In the genomic region with DNA sequence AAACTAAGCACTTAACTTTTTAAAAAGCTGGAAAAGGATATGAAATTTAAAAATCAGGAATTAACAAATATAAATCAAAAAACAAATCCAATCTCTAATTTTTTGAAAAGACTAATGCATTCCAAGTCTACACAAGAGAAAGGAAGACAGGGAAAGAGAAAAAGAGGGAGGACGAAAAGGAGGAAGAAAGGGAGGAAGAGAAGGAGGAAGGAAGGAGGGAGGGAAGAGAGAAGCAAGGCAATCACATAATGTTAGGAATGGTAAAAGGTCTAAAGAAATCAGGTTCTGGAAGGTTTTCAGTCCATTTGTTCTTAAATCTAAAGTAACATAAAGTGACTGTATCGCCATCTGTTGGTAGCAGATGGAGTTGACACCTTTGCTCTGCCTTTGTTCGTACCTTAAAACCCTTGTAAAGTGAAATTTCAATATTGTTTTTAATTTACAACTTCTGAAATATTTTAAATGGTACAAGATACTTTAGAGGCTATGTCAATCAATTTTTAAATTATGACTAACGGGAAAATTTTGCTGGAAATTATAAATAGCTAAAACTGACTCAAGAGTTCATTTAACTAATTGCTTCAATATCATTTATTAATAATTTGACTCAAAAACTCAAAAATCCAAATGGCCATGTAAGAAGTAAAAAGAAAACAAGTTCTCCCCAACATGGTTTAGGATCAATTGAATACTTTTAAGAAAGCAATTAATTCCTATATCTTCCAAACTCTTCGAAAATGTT, we compare ENCODE assay signal across 9 cellular contexts. TPM values are rescaled to one million over a fixed set of nuclear protein-coding genes. Genes with fewer than 3 reads are reported as not detected.
DNase-seq lines count a peak whose midpoint lies in the region; ATAC-seq and TF ChIP-seq lines count a peak whose summit lies in the region.
"Had no signal": no experiment of that assay in that cellular context is flagged by ENCODE, and none has a peak within 500 bp of the region (broad histone marks: within the 10 kb centered on the region; RNA-seq: fewer than 3 reads in every experiment).

No MANE protein-coding gene starts in this region.

- ATAC-seq in GM19467 (IDR thresholded peaks at IDR 0.05; ENCODE audit: unreplicated experiment) = no peak
- no peak for ATAC-seq in GM18909 (IDR thresholded peaks at IDR 0.05; ENCODE audit: poor library complexity, unreplicated experiment)
- ATAC-seq: naive thymus-derived CD8-positive, alpha-beta T cell had no signal

- no peaks in the 10 kb centered on the region for H3K9me3 ChIP-seq in suprapubic skin

- no peak for TF ChIP-seq POLR2A in suprapubic skin (IDR thresholded peaks at IDR 0.05)

- peaks cover 14% of the 10 kb centered on the region for H3K27me3 Mint-ChIP-seq in activated naive CD4-positive, alpha-beta T cell treated with anti-CD3 and anti-CD28 coated beads, Interleukin-2, amount 10 ng/mL, durations not matched to agents 7 days and 5 days

- H3K4me1 Mint-ChIP-seq in activated naive CD4-positive, alpha-beta T cell treated with anti-CD3 and anti-CD28 coated beads, Interleukin-2, amount 10 ng/mL, durations not matched to agents 7 days and 5 days = no peaks in the 10 kb centered on the region
- H3K4me1 Mint-ChIP-seq: naive thymus-derived CD8-positive, alpha-beta T cell had no signal

- H3K27ac ChIP-seq in suprapubic skin = no peak overlapping the region

- peak; percentile 25 to 49 for DNase-seq in AML-193 (lab: John Stamatoyannopoulos, UW)
- DNase-seq in GM10266 (ENCODE audit: extremely low spot score) = peak; percentile 45
- DNase-seq in NCI-H2227 (lab: John Stamatoyannopoulos, UW; ENCODE audit: unreplicated experiment) = peak; percentile 55
- DNase-seq in activated naive CD4-positive, alpha-beta T cell treated with anti-CD3 and anti-CD28 coated beads, Interleukin-2, amount 10 ng/mL, durations not matched to agents 7 days and 5 days = peak; percentile 60
- DNase-seq in iris pigment epithelial cell (ENCODE audit: low read depth) = peak; percentile 68
- no peak for DNase-seq in suprapubic skin (ENCODE audit: low spot score in 2 of 2)

- no peaks in the 10 kb centered on the region for H3K4me1 ChIP-seq in suprapubic skin

- CTCF ChIA-PET in activated naive CD4-positive, alpha-beta T cell treated with anti-CD3 and anti-CD28 coated beads, Interleukin-2, amount 10 ng/mL, durations not matched to agents 7 days and 5 days (lab: Charles Lee) = interaction anchor here (0.8 to 5.3 kb wide), 9 partner anchors 15 to 299 kb away, joined by 3 to 89 read pairs (median 3); no protein-coding TSS in a partner anchor

- no peak overlapping the region for H3K4me3 ChIP-seq in suprapubic skin

- H3K36me3 Mint-ChIP-seq in activated naive CD4-positive, alpha-beta T cell treated with anti-CD3 and anti-CD28 coated beads, Interleukin-2, amount 10 ng/mL, durations not matched to agents 7 days and 5 days = no peaks in the 10 kb centered on the region
- H3K36me3 Mint-ChIP-seq: naive thymus-derived CD8-positive, alpha-beta T cell had no signal

- no peak overlapping the region for H3K27ac Mint-ChIP-seq in activated naive CD4-positive, alpha-beta T cell treated with anti-CD3 and anti-CD28 coated beads, Interleukin-2, amount 10 ng/mL, durations not matched to agents 7 days and 5 days

- TF ChIP-seq CTCF in GM10266 (IDR thresholded peaks at IDR 0.05; ENCODE audit: control insufficient read depth, insufficient read depth, low read depth, missing control alignments) = peak; percentile 72
- TF ChIP-seq CTCF in suprapubic skin (IDR thresholded peaks at IDR 0.05) = peak; percentile 37 to 78

- no peaks in the 10 kb centered on the region for H3K36me3 ChIP-seq in suprapubic skin

- no peak for TF ChIP-seq EP300 in suprapubic skin (IDR thresholded peaks at IDR 0.05)

- no peaks in the 10 kb centered on the region for H3K9me3 Mint-ChIP-seq in activated naive CD4-positive, alpha-beta T cell treated with anti-CD3 and anti-CD28 coated beads, Interleukin-2, amount 10 ng/mL, durations not matched to agents 7 days and 5 days
- H3K9me3 Mint-ChIP-seq: naive thymus-derived CD8-positive, alpha-beta T cell had no signal

- peaks cover 2% of the 10 kb centered on the region for H3K27me3 ChIP-seq in suprapubic skin

- WGBS in suprapubic skin = 26% methylated on average over 5 of the region's 5 CpGs

- no peak overlapping the region for H3K4me3 Mint-ChIP-seq in activated naive CD4-positive, alpha-beta T cell treated with anti-CD3 and anti-CD28 coated beads, Interleukin-2, amount 10 ng/mL, durations not matched to agents 7 days and 5 days
- H3K4me3 Mint-ChIP-seq: naive thymus-derived CD8-positive, alpha-beta T cell had no signal

RNA-seq across cellular contexts. Expression of gene CDYL2, which starts 20.4 kb away (rescaled TPM):
- total RNA-seq in suprapubic skin = 1 to 10 TPM; 2.8 to 8.2 (median 3.9) TPM

Comparison
In these comparisons a context has a peak if more than half of its experiments do, and no peak if none do; other contexts are left out.
1. DNase-seq: peak in AML-193 (2 of 2), GM10266 (single experiment), NCI-H2227 (single experiment), activated naive CD4-positive, alpha-beta T cell treated with anti-CD3 and anti-CD28 coated beads, Interleukin-2, amount 10 ng/mL, durations not matched to agents 7 days and 5 days (single experiment) and iris pigment epithelial cell (single experiment); none in suprapubic skin (0 of 2).